9 cellular contexts compared by ENCODE assay signal in genomic region chr6:36752886-36753506, GRCh38. TPM values are rescaled to one million over a fixed set of nuclear protein-coding genes. Genes with fewer than 3 reads are reported as not detected.
A peak's percentile ranks its signal among the peaks of the same experiment; 100 is the strongest.
DNase-seq lines count a peak whose midpoint lies in the region; ATAC-seq and TF ChIP-seq lines count a peak whose summit lies in the region.
"Had no signal": no experiment of that assay in that cellular context is flagged by ENCODE, and none has a peak within 500 bp of the region (broad histone marks: within the 10 kb centered on the region; RNA-seq: fewer than 3 reads in every experiment).

No MANE protein-coding gene starts in this region.

- WGBS in gastroesophageal sphincter (ENCODE audit: low coverage in 1 of 2), 2 donors, result 88 to 94% methylated on average over 2 to 3 of the region's 6 CpGs

- TF ChIP-seq POLR2A in Raji (IDR thresholded peaks at IDR 0.05; ENCODE audit: insufficient read depth, low read depth, low read length) (0 out of 2 replicates have a peak, but pooled peaks have one; percentile 10), gastroesophageal sphincter (IDR thresholded peaks at IDR 0.05) (no peak)

- H3K4me3 ChIP-seq in mucosa of rectum (ENCODE audit: low read length in 2 of 2) (peak overlapping the region in 1 of 2 donors; percentile 44), gastroesophageal sphincter (no peak overlapping the region)

- TF ChIP-seq EP300 in gastroesophageal sphincter (IDR thresholded peaks at IDR 0.05), result no peak

- H3K9me3 ChIP-seq in mucosa of rectum (ENCODE audit: control insufficient read depth in 2 of 2, low read length in 2 of 2), result no peaks in the 10 kb centered on the region
- peaks cover 0 to 29% (median 0%) of the 10 kb centered on the region in 3 donors for H3K9me3 ChIP-seq in gastroesophageal sphincter

- TF ChIP-seq CTCF in gastroesophageal sphincter (IDR thresholded peaks at IDR 0.05), result no peak

- peak overlapping the region; percentile 80 to 93 for H3K27ac ChIP-seq in mucosa of rectum (ENCODE audit: low read depth in 2 of 2, low read length in 2 of 2)
- H3K27ac ChIP-seq in gastroesophageal sphincter, result no peak overlapping the region

- peak; percentile 59 for ATAC-seq in GM18867 (IDR thresholded peaks at IDR 0.05; ENCODE audit: unreplicated experiment)
- ATAC-seq in HG02571 (IDR thresholded peaks at IDR 0.05; ENCODE audit: unreplicated experiment), result peak; percentile 37
- ATAC-seq in gastroesophageal sphincter, result no peak
- no peak for ATAC-seq in HG03460 (IDR thresholded peaks at IDR 0.05; ENCODE audit: unreplicated experiment)

- H3K27me3 ChIP-seq in mucosa of rectum (ENCODE audit: control insufficient read depth in 2 of 2, insufficient read depth in 2 of 2, low read length in 2 of 2) (no peaks in the 10 kb centered on the region), gastroesophageal sphincter (no peaks in the 10 kb centered on the region)

- H3K36me3 ChIP-seq in mucosa of rectum (ENCODE audit: control insufficient read depth in 2 of 2, insufficient read depth in 2 of 2, low read length in 2 of 2) (no peaks in the 10 kb centered on the region), gastroesophageal sphincter (no peaks in the 10 kb centered on the region)

- H3K4me1 ChIP-seq in mucosa of rectum (ENCODE audit: control insufficient read depth in 2 of 2, insufficient read depth in 2 of 2, low read length in 2 of 2) (peaks cover 58 to 61% of the 10 kb centered on the region in 2 donors), gastroesophageal sphincter (no peaks in the 10 kb centered on the region)

- H3K9ac ChIP-seq in mucosa of rectum (ENCODE audit: low read depth in 1 of 2, low read length in 2 of 2), result peak overlapping the region; percentile 10 to 56

- DNase-seq in D341Med (ENCODE audit: low spot score) (no peak), H4 (ENCODE audit: low spot score) (no peak)
- DNase-seq: OCI-M1 had no signal

RNA-seq across cellular contexts. Expression of gene RAB44, which starts 55.4 kb away (rescaled TPM):
- total RNA-seq in H4 (2014; rRNA removed; shearing (Covaris generic)), result not detected in 2 replicates
- total RNA-seq in gastroesophageal sphincter, result 1 to 10 TPM in 1 of 4 donors, under 1 TPM in 2, not detected in 1; 0.67 to 1.6 (median 0.89) TPM

Comparison
In these comparisons a context has a peak if more than half of its experiments do, and no peak if none do; other contexts are left out.
1. ATAC-seq: peak in GM18867 (single experiment) and HG02571 (single experiment); none in gastroesophageal sphincter (single experiment) and HG03460 (single experiment).
2. H3K27ac ChIP-seq: peak in mucosa of rectum (2 of 2); none in gastroesophageal sphincter (0 of 4).